Comparison of ENCODE assay signal across 16 cellular contexts in genomic region chrX:2583194-2584162, GRCh38.
DNase-seq lines count a peak whose midpoint lies in the region; ATAC-seq and TF ChIP-seq lines count a peak whose summit lies in the region.
"Had no signal": no experiment of that assay in that cellular context is flagged by ENCODE, and none has a peak within 500 bp of the region (broad histone marks: within the 10 kb centered on the region; RNA-seq: fewer than 3 reads in every experiment).

No MANE protein-coding gene starts in this region.

- H3K27me3 Mint-ChIP-seq in chondrocyte (ENCODE audit: low read depth): peaks cover 24% of the 10 kb centered on the region

- no peak overlapping the region for H3K4ac ChIP-seq in mesendoderm (ENCODE audit: low read depth, low read length)

- H4K8ac ChIP-seq in mesendoderm (ENCODE audit: low read depth, low read length): no peak overlapping the region

- peaks cover 7% of the 10 kb centered on the region for H3K36me3 Mint-ChIP-seq in chondrocyte (ENCODE audit: low read depth)
- H3K36me3 Mint-ChIP-seq: CD8-positive, alpha-beta T cell had no signal

- H3K79me2 ChIP-seq in SK-N-SH (ENCODE audit: insufficient read depth) (no peaks in the 10 kb centered on the region), mesendoderm (ENCODE audit: control insufficient read depth, insufficient read depth, low read length) (no peaks in the 10 kb centered on the region)

- no peaks in the 10 kb centered on the region for H3K79me1 ChIP-seq in mesendoderm (ENCODE audit: low read length)

- H3K27ac ChIP-seq in SK-N-SH (ENCODE audit: low read depth in 2 of 2, low read length in 1 of 2) (no peak overlapping the region), mesendoderm (ENCODE audit: low read depth, low read length) (no peak overlapping the region), thoracic aorta (no peak overlapping the region), tibial nerve (no peak overlapping the region)
- H3K27ac ChIP-seq: 22Rv1, SJSA1 had no signal

- H3K36me3 ChIP-seq in SK-N-SH (replicated peaks in 1 of 2; ENCODE audit: control insufficient read depth in 1 of 2, insufficient read depth in 2 of 2, low read length in 1 of 2) (no peaks in the 10 kb centered on the region), mesendoderm (ENCODE audit: control insufficient read depth, insufficient read depth, low read length) (no peaks in the 10 kb centered on the region), thoracic aorta (no peaks in the 10 kb centered on the region), tibial nerve (no peaks in the 10 kb centered on the region)
- H3K36me3 ChIP-seq: SJSA1 had no signal

- H3K23ac ChIP-seq in mesendoderm (ENCODE audit: low read length): peak overlapping the region; percentile 11

- H2BK120ac ChIP-seq in mesendoderm (ENCODE audit: low read depth, low read length): no peak overlapping the region

- TF ChIP-seq POLR2A in tibial nerve (IDR thresholded peaks at IDR 0.05): no peak

- POLR2A ChIA-PET in SK-N-SH (lab: Yijun Ruan, JAX): no interaction called here

- H2BK5ac ChIP-seq in mesendoderm (ENCODE audit: low read length): no peak overlapping the region

- H3K18ac ChIP-seq in mesendoderm (ENCODE audit: low read length): no peak overlapping the region

- no peak overlapping the region for H2AK5ac ChIP-seq in mesendoderm (ENCODE audit: low read length)

- H3K9ac ChIP-seq in SK-N-SH (no peak overlapping the region), mesendoderm (ENCODE audit: low read length) (no peak overlapping the region)

- H3K4me3 Mint-ChIP-seq in chondrocyte (ENCODE audit: unreplicated experiment): peak overlapping the region; percentile 63
- H3K4me3 Mint-ChIP-seq: activated T-cell treated with anti-CD3 and anti-CD28 coated beads, Interleukin-2, amount 50 U/mL, for 4 hours; CD8-positive, alpha-beta T cell; dendritic cell treated with granulocyte-macrophage colony-stimulating factor and Interleukin-4, amounts not matched to agents 40 ng/mL and 50 ng/mL, for 4 days; stimulated activated naive CD8-positive, alpha-beta T cell treated with anti-CD3 and anti-CD28 coated beads, Interleukin-15, Interleukin-2, amounts not matched to agents 100 ng/mL and 50 ng/mL, for 24 hours had no signal

- H3K4me2 ChIP-seq in SK-N-SH (no peak overlapping the region), mesendoderm (ENCODE audit: low read length) (peak overlapping the region; percentile 31)

- peaks cover 25% of the 10 kb centered on the region for H3K4me1 Mint-ChIP-seq in chondrocyte (ENCODE audit: low read depth)

- 25% methylated on average over 19 of the region's 74 CpGs for WGBS in SK-N-SH (ENCODE audit: low lambda C conversion rate)
- no CpG with 5 or more reads among the region's 74 CpGs for WGBS in mesendoderm (ENCODE audit: extremely low coverage, insufficient coverage, low lambda C conversion rate)
- 3 to 5% methylated on average over 48 to 58 of the region's 74 CpGs for WGBS in tibial nerve, 2 donors

- H2BK15ac ChIP-seq in mesendoderm (replicated peaks; ENCODE audit: low read depth): no peak overlapping the region

- no peaks in the 10 kb centered on the region for H3K9me3 ChIP-seq in SK-N-SH
- H3K9me3 ChIP-seq in thoracic aorta: no peaks in the 10 kb centered on the region
- no peaks in the 10 kb centered on the region for H3K9me3 ChIP-seq in tibial nerve
- H3K9me3 ChIP-seq: SJSA1 had no signal

- no peak for TF ChIP-seq EP300 in SK-N-SH (IDR thresholded peaks at IDR 0.05; ENCODE audit: borderline replicate concordance in 1 of 2, low read depth in 1 of 2, low read length in 1 of 2)
- TF ChIP-seq EP300 in tibial nerve (IDR thresholded peaks at IDR 0.05): no peak

- intact Hi-C loops in posterior vena cava (cut with DNase I): no loop called here

- no peak overlapping the region for H3K27ac Mint-ChIP-seq in chondrocyte (ENCODE audit: unreplicated experiment)
- H3K27ac Mint-ChIP-seq: CD8-positive, alpha-beta T cell; dendritic cell treated with granulocyte-macrophage colony-stimulating factor and Interleukin-4, amounts not matched to agents 40 ng/mL and 50 ng/mL, for 4 days; stimulated activated naive CD8-positive, alpha-beta T cell treated with anti-CD3 and anti-CD28 coated beads, Interleukin-15, Interleukin-2, amounts not matched to agents 100 ng/mL and 50 ng/mL, for 24 hours had no signal

- no peak overlapping the region for H3K56ac ChIP-seq in mesendoderm (ENCODE audit: low read length)

- ATAC-seq in SK-N-SH treated with all-trans-retinoic acid at 6 μM for 48 hours: no peak
- no peak for ATAC-seq in thoracic aorta (ENCODE audit: insufficient number of reproducible peaks, low FRiP score, low read depth)
- ATAC-seq in HG03159 (IDR thresholded peaks at IDR 0.05; ENCODE audit: unreplicated experiment): no peak
- ATAC-seq: CD8-positive, alpha-beta T cell had no signal

- no peak overlapping the region for H2AFZ ChIP-seq in SK-N-SH (ENCODE audit: low read depth)

- CTCF ChIA-PET in SK-N-SH (lab: Yijun Ruan, JAX): no interaction called here

- no peaks in the 10 kb centered on the region for H3K9me2 ChIP-seq in SK-N-SH

- no peak for TF ChIP-seq RAD21 in SK-N-SH (IDR thresholded peaks at IDR 0.05; ENCODE audit: low read length)

- no peaks in the 10 kb centered on the region for H3K4me1 ChIP-seq in SK-N-SH (ENCODE audit: control insufficient read depth in 1 of 2, insufficient read depth in 2 of 2, low read depth in 1 of 2, low read length in 1 of 2)
- no peaks in the 10 kb centered on the region for H3K4me1 ChIP-seq in mesendoderm (ENCODE audit: control insufficient read depth, low read depth, low read length)
- H3K4me1 ChIP-seq in thoracic aorta (ENCODE audit: control insufficient read depth in 1 of 2, low read depth in 2 of 2): peaks cover 0 to 14% of the 10 kb centered on the region in 2 donors
- H3K4me1 ChIP-seq in tibial nerve: peaks cover 0 to 19% (median 10%) of the 10 kb centered on the region in 4 donors
- H3K4me1 ChIP-seq: SJSA1 had no signal

- H3K9me3 Mint-ChIP-seq in chondrocyte (ENCODE audit: low read depth): peaks cover 2% of the 10 kb centered on the region
- H3K9me3 Mint-ChIP-seq: activated T-cell treated with anti-CD3 and anti-CD28 coated beads, Interleukin-2, amount 50 U/mL, for 4 hours; CD8-positive, alpha-beta T cell; dendritic cell treated with granulocyte-macrophage colony-stimulating factor and Interleukin-4, amounts not matched to agents 40 ng/mL and 50 ng/mL, for 4 days; stimulated activated naive CD8-positive, alpha-beta T cell treated with anti-CD3 and anti-CD28 coated beads, Interleukin-15, Interleukin-2, amounts not matched to agents 100 ng/mL and 50 ng/mL, for 24 hours had no signal

- H3K27me3 ChIP-seq in SK-N-SH (ENCODE audit: insufficient read depth) (peaks cover 53% of the 10 kb centered on the region), mesendoderm (ENCODE audit: insufficient read depth, low read length, poor library complexity) (peaks cover 31% of the 10 kb centered on the region), thoracic aorta (replicated peaks; ENCODE audit: insufficient read depth) (no peaks in the 10 kb centered on the region), tibial nerve (peaks cover 0 to 52% of the 10 kb centered on the region in 2 donors)

- no peak for TF ChIP-seq CTCF in SK-N-SH (IDR thresholded peaks at IDR 0.05)
- TF ChIP-seq CTCF in chondrocyte (IDR thresholded peaks at IDR 0.05): no peak
- no peak for TF ChIP-seq CTCF in thoracic aorta (IDR thresholded peaks at IDR 0.05)
- TF ChIP-seq CTCF in tibial nerve (IDR thresholded peaks at IDR 0.05): no peak

- no peak for DNase-seq in SK-N-SH
- no peak for DNase-seq in chondrocyte (ENCODE audit: low spot score)
- DNase-seq in mesendoderm: no peak
- DNase-seq in thoracic aorta (ENCODE audit: low spot score): no peak
- DNase-seq in tibial nerve (ENCODE audit: low spot score in 2 of 2): no peak
- DNase-seq in posterior vena cava (ENCODE audit: low spot score): no peak
- DNase-seq: activated CD4-positive, alpha-beta T cell treated with anti-CD3 and anti-CD28 coated beads, Interleukin-2, amount 50 U/mL, for 1 hour; activated T-cell treated with anti-CD3 and anti-CD28 coated beads, Interleukin-2, amount 50 U/mL, for 4 hours; anterior cingulate cortex; CD8-positive, alpha-beta T cell had no signal

- H4K20me1 ChIP-seq in SK-N-SH (ENCODE audit: insufficient read depth): no peaks in the 10 kb centered on the region

- H3K4me3 ChIP-seq in SK-N-SH (ENCODE audit: low read depth in 2 of 2, low read length in 1 of 2): no peak overlapping the region
- no peak overlapping the region for H3K4me3 ChIP-seq in mesendoderm (ENCODE audit: low read length)
- peak overlapping the region; percentile 19 for H3K4me3 ChIP-seq in thoracic aorta
- no peak overlapping the region for H3K4me3 ChIP-seq in tibial nerve
- H3K4me3 ChIP-seq: SJSA1 had no signal

- no peaks in the 10 kb centered on the region for H3F3A ChIP-seq in SK-N-SH (replicated peaks; ENCODE audit: insufficient read depth)

- H4K5ac ChIP-seq in mesendoderm (ENCODE audit: low read length): no peak overlapping the region

TF ChIP-seq in SK-N-SH, 30 proteins besides CTCF, POLR2A, EP300 and RAD21:
- TF ChIP-seq USF1 (IDR thresholded peaks at IDR 0.05; ENCODE audit: borderline replicate concordance, low read depth): no peak
- TF ChIP-seq EZH2phosphoT487 (IDR thresholded peaks at IDR 0.05; ENCODE audit: borderline replicate concordance, low read depth): peak; percentile 54; the same call in 1 of the 2 replicates

TF ChIP-seq in SK-N-SH treated with all-trans-retinoic acid at 6 μM for 48 hours, 23 proteins besides CTCF, POLR2A, EP300 and RAD21:
- TF ChIP-seq OSR1 (CRISPR knock-in tag; IDR thresholded peaks at IDR 0.05) (no peak), ESRRG (CRISPR knock-in tag; IDR thresholded peaks at IDR 0.05) (no peak), SNAI2 (CRISPR knock-in tag; IDR thresholded peaks at IDR 0.05) (no peak), ZNF565 (CRISPR knock-in tag; conservative IDR thresholded peaks at IDR 0.05; ENCODE audit: low read depth) (no peak)
- TF ChIP-seq, protein P1, sequence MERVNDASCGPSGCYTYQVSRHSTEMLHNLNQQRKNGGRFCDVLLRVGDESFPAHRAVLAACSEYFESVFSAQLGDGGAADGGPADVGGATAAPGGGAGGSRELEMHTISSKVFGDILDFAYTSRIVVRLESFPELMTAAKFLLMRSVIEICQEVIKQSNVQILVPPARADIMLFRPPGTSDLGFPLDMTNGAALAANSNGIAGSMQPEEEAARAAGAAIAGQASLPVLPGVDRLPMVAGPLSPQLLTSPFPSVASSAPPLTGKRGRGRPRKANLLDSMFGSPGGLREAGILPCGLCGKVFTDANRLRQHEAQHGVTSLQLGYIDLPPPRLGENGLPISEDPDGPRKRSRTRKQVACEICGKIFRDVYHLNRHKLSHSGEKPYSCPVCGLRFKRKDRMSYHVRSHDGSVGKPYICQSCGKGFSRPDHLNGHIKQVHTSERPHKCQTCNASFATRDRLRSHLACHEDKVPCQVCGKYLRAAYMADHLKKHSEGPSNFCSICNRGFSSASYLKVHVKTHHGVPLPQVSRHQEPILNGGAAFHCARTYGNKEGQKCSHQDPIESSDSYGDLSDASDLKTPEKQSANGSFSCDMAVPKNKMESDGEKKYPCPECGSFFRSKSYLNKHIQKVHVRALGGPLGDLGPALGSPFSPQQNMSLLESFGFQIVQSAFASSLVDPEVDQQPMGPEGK (CRISPR knock-in tag; IDR thresholded peaks at IDR 0.05; ENCODE audit: borderline replicate concordance): no peak
TF ChIP-seq in SK-N-SH treated with all-trans-retinoic acid at 6 μM for 48 hours: peak in this region for 0.
